8 cellular contexts compared by ENCODE assay signal in the genomic region with DNA sequence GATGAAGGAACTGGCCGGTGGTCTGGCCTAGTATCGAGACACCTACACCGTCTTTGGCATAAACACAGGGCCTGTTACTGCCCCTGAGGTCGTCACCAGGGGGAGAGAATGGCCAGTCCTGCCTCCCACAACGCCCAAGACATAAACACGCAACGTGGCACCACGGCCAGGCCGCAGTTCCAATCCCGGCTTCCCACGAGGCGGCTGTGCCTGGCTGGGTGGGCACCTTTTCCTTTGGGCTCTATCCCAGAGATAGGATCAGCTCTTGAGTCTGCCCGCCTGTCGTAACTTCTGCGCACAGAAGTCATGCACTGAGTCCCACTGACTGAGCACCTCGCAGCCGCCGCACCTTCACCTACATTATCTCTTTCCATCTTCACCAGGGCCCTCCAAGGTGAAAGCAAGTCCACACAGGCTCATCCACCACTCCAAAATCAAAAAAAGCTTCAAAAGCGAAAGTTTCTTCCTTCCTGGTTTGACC. TPM values are rescaled to one million over a fixed set of nuclear protein-coding genes. Genes with fewer than 3 reads are reported as not detected.
DNase-seq lines count a peak whose midpoint lies in the region; ATAC-seq and TF ChIP-seq lines count a peak whose summit lies in the region.

No MANE protein-coding gene starts in this region.

- TF ChIP-seq CTCF in fibroblast of lung (conservative IDR thresholded peaks at IDR 0.05 in 1 of 2, IDR thresholded peaks at IDR 0.05 in 1 of 2; ENCODE audit: low read depth in 1 of 2, low read length in 2 of 2) (no peak), progenitor cell of endocrine pancreas (IDR thresholded peaks at IDR 0.05; ENCODE audit: unreplicated experiment) (no peak)

- H3K27me3 Mint-ChIP-seq in progenitor cell of endocrine pancreas, result peaks cover 10% of the 10 kb centered on the region

- H3K27ac Mint-ChIP-seq in progenitor cell of endocrine pancreas, result peak overlapping the region; percentile 73

- H3K4me1 ChIP-seq in SJSA1 (replicated peaks) (peaks cover 34% of the 10 kb centered on the region), fibroblast of lung (ENCODE audit: control insufficient read depth, extremely low read depth, insufficient read depth, low read length) (peaks cover 7% of the 10 kb centered on the region)

- no peaks in the 10 kb centered on the region for H3K27me3 ChIP-seq in SJSA1 (replicated peaks)
- no peaks in the 10 kb centered on the region for H3K27me3 ChIP-seq in fibroblast of lung (ENCODE audit: control insufficient read depth, insufficient read depth, low read length)

- peak overlapping the region; percentile 86 for H3K4me2 ChIP-seq in fibroblast of lung (ENCODE audit: extremely low read depth, insufficient read depth, low read length)

- H3K36me3 ChIP-seq in SJSA1 (peaks cover 47% of the 10 kb centered on the region), fibroblast of lung (ENCODE audit: control insufficient read depth, insufficient read depth, low read length) (peaks cover 7% of the 10 kb centered on the region)

- peaks cover 18% of the 10 kb centered on the region for H3K36me3 Mint-ChIP-seq in progenitor cell of endocrine pancreas (ENCODE audit: insufficient read depth)

- no peak for ATAC-seq in HG02610 (IDR thresholded peaks at IDR 0.05; ENCODE audit: unreplicated experiment)
- ATAC-seq in GM21576 (IDR thresholded peaks at IDR 0.05; ENCODE audit: unreplicated experiment), result no peak

- no peak overlapping the region for H2AFZ ChIP-seq in fibroblast of lung (ENCODE audit: low read length)

- peak; percentile 16 for DNase-seq in ELF-1 (ENCODE audit: low read depth, low spot score)
- peak; percentile 69 to 73 for DNase-seq in SJSA1 (ENCODE audit: low read depth in 1 of 2, low spot score in 2 of 2)
- DNase-seq in fibroblast of lung (ENCODE audit: low read depth in 2 of 2), result peak in 1 of 2 donors; percentile 12
- no peak for DNase-seq in progenitor cell of endocrine pancreas (ENCODE audit: low spot score, unreplicated experiment)
- DNase-seq in H4 (ENCODE audit: low spot score), result no peak
- no peak for DNase-seq in stimulated activated CD4-positive, alpha-beta T cell treated with anti-CD3 and anti-CD28 coated beads, Interleukin-12 subunit alpha, Interleukin-12 subunit beta, amount 100 ng/mL, for 4 hours

- H3K4me3 ChIP-seq in SJSA1 (peak overlapping the region; percentile 85), fibroblast of lung (replicated peaks in 1 of 4; ENCODE audit: control extremely low read depth in 1 of 4, insufficient read depth in 1 of 4, low read depth in 3 of 4, low read length in 4 of 4) (peak overlapping the region; percentile 48 to 89 (median 70))

- peaks cover 55% of the 10 kb centered on the region for H3K79me2 ChIP-seq in fibroblast of lung (ENCODE audit: control insufficient read depth, insufficient read depth, low read length)

- H3K9me3 ChIP-seq in SJSA1 (replicated peaks), result 0 out of 2 replicates have a peak, but pooled peaks cover 4% of the 10 kb centered on the region
- no peaks in the 10 kb centered on the region for H3K9me3 ChIP-seq in fibroblast of lung (ENCODE audit: control insufficient read depth, insufficient read depth, low read depth, low read length)

- no peaks in the 10 kb centered on the region for H4K20me1 ChIP-seq in fibroblast of lung (ENCODE audit: control insufficient read depth, extremely low read depth, insufficient read depth, low read length)

- no peaks in the 10 kb centered on the region for H3K9me3 Mint-ChIP-seq in progenitor cell of endocrine pancreas (ENCODE audit: low read depth)

- peaks cover 29% of the 10 kb centered on the region for H3K4me1 Mint-ChIP-seq in progenitor cell of endocrine pancreas (ENCODE audit: low read depth)

- peak overlapping the region; percentile 62 for H3K27ac ChIP-seq in SJSA1
- H3K27ac ChIP-seq in fibroblast of lung (ENCODE audit: insufficient read depth, low read length), result peak overlapping the region; percentile 62

- H3K4me3 Mint-ChIP-seq in progenitor cell of endocrine pancreas (ENCODE audit: low read depth), result peak overlapping the region; percentile 78

- H3K9ac ChIP-seq in fibroblast of lung (ENCODE audit: insufficient read depth, low read length), result peak overlapping the region; percentile 76

RNA-seq across cellular contexts. Expression of gene MIER2, which starts 1.1 kb away (rescaled TPM):
- 19.9 and 26.6 TPM in 2 replicates for total RNA-seq in SJSA1 (2014; rRNA removed; shearing (Covaris generic))
- 9.2 and 20.6 TPM in 2 replicates for total RNA-seq in fibroblast of lung
- 13.7 and 17.7 TPM in 2 replicates for polyA plus RNA-seq in fibroblast of lung
- 25.5 and 32.9 TPM in 2 replicates for polyA plus RNA-seq in fibroblast of lung (2012)
- polyA minus RNA-seq in fibroblast of lung (ENCODE audit: low replicate concordance), result 91.8 and 160 TPM in 2 replicates
- 42.6 and 46.7 TPM in 2 replicates for total RNA-seq in progenitor cell of endocrine pancreas
- total RNA-seq in H4 (2014; rRNA removed; shearing (Covaris generic)), result 2.8 and 5.1 TPM in 2 replicates

RNA-seq across cellular contexts. Expression of gene PLPP2, which starts 52.3 kb away (rescaled TPM):
- 7.3 and 18.5 TPM in 2 replicates for total RNA-seq in SJSA1 (2014; rRNA removed; shearing (Covaris generic))
- 10.0 and 26.6 TPM in 2 replicates for total RNA-seq in fibroblast of lung
- 1.8 and 18.6 TPM in 2 replicates for polyA plus RNA-seq in fibroblast of lung
- 1.6 and 21.8 TPM in 2 replicates for polyA plus RNA-seq in fibroblast of lung (2012)
- polyA minus RNA-seq in fibroblast of lung (ENCODE audit: low replicate concordance), result 18.5 and 49.3 TPM in 2 replicates
- 46.3 and 52.7 TPM in 2 replicates for total RNA-seq in progenitor cell of endocrine pancreas
- total RNA-seq in H4 (2014; rRNA removed; shearing (Covaris generic)), result 111 and 138 TPM in 2 replicates

Comparison
In these comparisons a context has a peak if more than half of its experiments do, and no peak if none do; other contexts are left out.
1. DNase-seq: peak in ELF-1 (single experiment) and SJSA1 (2 of 2); none in progenitor cell of endocrine pancreas (single experiment), H4 (single experiment) and stimulated activated CD4-positive, alpha-beta T cell treated with anti-CD3 and anti-CD28 coated beads, Interleukin-12 subunit alpha, Interleukin-12 subunit beta, amount 100 ng/mL, for 4 hours (single experiment).